ENCODE assay signal across 8 cellular contexts in the genomic region with DNA sequence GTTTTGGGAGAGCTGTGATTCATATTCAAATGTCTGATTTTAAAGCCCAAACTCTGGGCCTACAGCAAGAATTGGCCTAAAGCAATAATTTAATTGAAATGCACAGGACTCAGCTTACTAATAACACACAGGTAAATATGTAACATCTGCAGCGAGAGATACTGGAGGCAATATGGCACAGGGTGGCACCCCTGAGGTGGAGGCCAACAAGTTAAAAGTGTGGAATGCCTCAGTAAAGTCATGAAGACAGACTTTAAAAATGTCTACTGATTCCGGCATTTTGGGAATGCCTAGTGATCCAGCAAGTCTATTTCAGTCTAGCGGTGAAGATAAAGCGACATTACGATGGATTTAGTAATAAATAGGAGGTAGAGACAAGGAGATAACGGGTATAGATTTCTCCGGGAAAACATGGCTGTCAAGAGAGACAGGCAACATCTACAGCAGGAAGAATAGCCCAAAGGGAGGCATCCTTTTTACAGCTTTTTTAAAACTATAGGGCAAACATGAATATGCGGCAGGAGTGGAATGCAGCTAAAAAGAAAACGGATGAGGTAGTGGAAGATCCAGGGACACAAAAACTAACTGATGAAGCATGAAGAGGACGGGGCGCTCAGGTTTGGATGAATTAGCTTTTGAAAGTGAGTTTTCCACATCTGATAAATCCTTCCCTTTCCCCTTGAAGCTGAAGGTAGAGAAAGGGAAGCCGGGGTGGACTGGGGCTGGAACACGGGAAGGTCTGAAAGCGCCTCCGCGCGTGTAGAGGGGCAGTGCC. TPM values are rescaled to one million over a fixed set of nuclear protein-coding genes. Genes with fewer than 3 reads are reported as not detected.
DNase-seq lines count a peak whose midpoint lies in the region; ATAC-seq and TF ChIP-seq lines count a peak whose summit lies in the region.

No MANE protein-coding gene starts in this region.

- H3K4me1 Mint-ChIP-seq in chondrocyte (ENCODE audit: low read depth) (peaks cover 19% of the 10 kb centered on the region), naive B cell (peaks cover 17 to 35% (median 26%) of the 10 kb centered on the region in 3 donors)

- no peaks in the 10 kb centered on the region for H3K9me3 ChIP-seq in HUES6 (ENCODE audit: control insufficient read depth, insufficient read depth, low read depth, low read length)

- CTCF ChIA-PET in BJ (lab: Yijun Ruan, JAX): no interaction called here

- peak overlapping the region; percentile 96 for H3K4me3 ChIP-seq in BJ (ENCODE audit: low read depth, low read length)
- H3K4me3 ChIP-seq in HUES6 (ENCODE audit: low read depth, low read length): peak overlapping the region; percentile 77

- POLR2A ChIA-PET in BJ (lab: Charles Lee): no interaction called here

- TF ChIP-seq CTCF in BJ (IDR thresholded peaks at IDR 0.05; ENCODE audit: insufficient read depth, low read depth, low read length) (0 out of 2 replicates have a peak, but pooled peaks have one; percentile 8), chondrocyte (IDR thresholded peaks at IDR 0.05) (no peak)

- no peaks in the 10 kb centered on the region for H3K27me3 ChIP-seq in BJ (ENCODE audit: control insufficient read depth, insufficient read depth, low read length)
- peaks cover 12% of the 10 kb centered on the region; the same call in 1 of the 2 replicates for H3K27me3 ChIP-seq in HUES6 (ENCODE audit: control insufficient read depth, insufficient read depth, low read length)

- H3K9me3 Mint-ChIP-seq in chondrocyte (ENCODE audit: low read depth) (no peaks in the 10 kb centered on the region), naive B cell (peaks cover 0 to 3% (median 0%) of the 10 kb centered on the region in 7 donors)

- no peaks in the 10 kb centered on the region for H3K27me3 Mint-ChIP-seq in chondrocyte (ENCODE audit: low read depth)
- no peaks in the 10 kb centered on the region for H3K27me3 Mint-ChIP-seq in naive B cell

- DNase-seq in BJ (ENCODE audit: low read depth) (no peak), chondrocyte (ENCODE audit: low spot score) (no peak), naive B cell (no peak), islet precursor cell (no peak), cerebellar nuclear complex (lab: John Stamatoyannopoulos, UW) (no peak), activated gamma-delta T cell treated with Interleukin-2 at 50 U/mL for 16 hours (no peak), NCI-H2081 (lab: John Stamatoyannopoulos, UW) (no peak)

- H3K4me1 ChIP-seq in HUES6 (ENCODE audit: control insufficient read depth, insufficient read depth, low read length): peaks cover 29% of the 10 kb centered on the region

- no peak for ATAC-seq in naive B cell (ENCODE audit: low read depth in 2 of 2)

- H3K27ac ChIP-seq in HUES6 (ENCODE audit: low read depth, low read length): no peak overlapping the region

- H3K36me3 Mint-ChIP-seq in chondrocyte (ENCODE audit: low read depth) (no peaks in the 10 kb centered on the region), naive B cell (no peaks in the 10 kb centered on the region)

- peak overlapping the region; percentile 96 for H3K9ac ChIP-seq in HUES6 (ENCODE audit: low read length)

- no peaks in the 10 kb centered on the region for H3K36me3 ChIP-seq in BJ (ENCODE audit: control insufficient read depth, insufficient read depth, low read length)
- no peaks in the 10 kb centered on the region for H3K36me3 ChIP-seq in HUES6 (ENCODE audit: control insufficient read depth, insufficient read depth, low read length)

- H3K4me3 Mint-ChIP-seq in chondrocyte (ENCODE audit: unreplicated experiment) (peak overlapping the region; percentile 84), naive B cell (peak overlapping the region; percentile 87 to 98 (median 96))

- H3K27ac Mint-ChIP-seq in chondrocyte (ENCODE audit: unreplicated experiment) (peak overlapping the region; percentile 98), naive B cell (peak overlapping the region; percentile 53 to 97 (median 88))

RNA-seq across cellular contexts. Expression of a gene that starts 1.2 kb away (rescaled TPM):
- polyA plus RNA-seq in BJ (2011; rRNA removed): 3.9 and 6.7 TPM in 2 replicates
- polyA minus RNA-seq in BJ (2011; rRNA and poly(A)+ RNA removed): 3.8 and 4.1 TPM in 2 replicates
- 6.8 to 7.8 TPM (median 7.6 TPM) in 3 replicates for total RNA-seq in chondrocyte
- polyA plus RNA-seq in naive B cell (ENCODE audit: low read depth in 6 of 6): 1 to 10 TPM in 4 of 6 donors, under 1 TPM in 2; 0.60 to 1.9 (median 1.3) TPM

RNA-seq across cellular contexts. Expression of a gene that starts 37.3 kb away (rescaled TPM):
- 4.5 and 6.2 TPM in 2 replicates for polyA plus RNA-seq in BJ (2011; rRNA removed)
- polyA minus RNA-seq in BJ (2011; rRNA and poly(A)+ RNA removed): 3.3 and 3.4 TPM in 2 replicates
- 10.6 to 12.3 TPM (median 10.7 TPM) in 3 replicates for total RNA-seq in chondrocyte
- under 1 TPM in 4 of 6 donors, not detected in 2; 0.08 to 0.65 (median 0.38) TPM for polyA plus RNA-seq in naive B cell (ENCODE audit: low read depth in 6 of 6)
